Comparison of ENCODE assay signal across 8 cellular contexts in the genomic region with DNA sequence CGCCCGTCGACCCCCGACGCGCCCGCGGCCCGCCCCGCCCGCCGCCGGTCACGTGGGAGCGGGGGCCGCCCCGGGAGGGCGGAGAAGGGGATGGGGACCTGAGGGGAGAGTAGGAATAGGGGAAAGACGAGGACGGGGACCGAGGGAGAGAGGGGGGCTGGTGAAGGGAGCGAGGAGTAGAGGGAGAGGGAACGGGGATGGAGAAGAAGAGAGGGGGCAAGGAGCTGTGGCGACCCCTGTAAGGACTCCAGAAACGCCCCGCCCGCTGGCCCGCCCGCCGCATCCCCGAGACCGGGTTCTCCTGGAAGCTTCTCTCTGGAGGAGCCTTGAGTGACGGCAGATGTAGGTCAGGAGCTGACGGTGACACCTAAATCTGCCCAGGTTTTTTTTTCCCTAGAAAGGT. TPM values are rescaled to one million over a fixed set of nuclear protein-coding genes. Genes with fewer than 3 reads are reported as not detected.
A peak's percentile ranks its signal among the peaks of the same experiment; 100 is the strongest.
DNase-seq lines count a peak whose midpoint lies in the region; ATAC-seq, FAIRE-seq and TF ChIP-seq lines count a peak whose summit lies in the region.

No MANE protein-coding gene starts in this region.

- H3K4me2 ChIP-seq in OCI-LY7 (ENCODE audit: low read length) (peak overlapping the region; percentile 91), smooth muscle cell (peak overlapping the region; percentile 92)

- no peak overlapping the region for H2AFZ ChIP-seq in OCI-LY7 (ENCODE audit: low read length)
- no peak overlapping the region for H2AFZ ChIP-seq in smooth muscle cell (ENCODE audit: low read depth)

- H4K20me1 ChIP-seq in OCI-LY7 (ENCODE audit: insufficient read depth, low read length) (peaks cover 11% of the 10 kb centered on the region), smooth muscle cell (ENCODE audit: low read depth) (peaks cover 50% of the 10 kb centered on the region)

- no peak for FAIRE-seq in bronchial epithelial cell (lab: Jason Lieb, UNC)

- no TSS peak for BruUV-seq in OCI-LY7 (replicated peaks; lab: Mats Ljungman, UMichigan)

- peak overlapping the region; percentile 67 for H3K9ac ChIP-seq in smooth muscle cell (ENCODE audit: low read depth)

- peak overlapping the region; percentile 78 for H3K4me3 ChIP-seq in OCI-LY7 (ENCODE audit: low read depth, low read length, poor library complexity, severe bottlenecking)
- peak overlapping the region; percentile 69 for H3K4me3 ChIP-seq in bronchial epithelial cell (ENCODE audit: low read depth, low read length)
- H3K4me3 ChIP-seq in smooth muscle cell: peak overlapping the region; percentile 89

- POLR2A ChIA-PET in OCI-LY7 (lab: Charles Lee): no interaction called here

- H3K79me2 ChIP-seq in OCI-LY7 (ENCODE audit: insufficient read depth, low read depth, low read length) (peaks cover 50% of the 10 kb centered on the region), smooth muscle cell (ENCODE audit: low read depth) (peaks cover 49% of the 10 kb centered on the region)

- H3F3A ChIP-seq in smooth muscle cell (ENCODE audit: low read depth): peaks cover 48% of the 10 kb centered on the region

- WGBS in smooth muscle cell (ENCODE audit: low lambda C conversion rate): 0% methylated on average over 7 of the region's 34 CpGs

- H3K27ac ChIP-seq in OCI-LY7 (ENCODE audit: low read depth, low read length, poor library complexity, severe bottlenecking) (no peak overlapping the region), smooth muscle cell (ENCODE audit: low read depth) (peak overlapping the region; percentile 17)

- H3K36me3 ChIP-seq in OCI-LY7 (ENCODE audit: insufficient read depth, low read length) (peaks cover 28% of the 10 kb centered on the region), bronchial epithelial cell (ENCODE audit: control insufficient read depth, insufficient read depth, low read length) (no peaks in the 10 kb centered on the region), smooth muscle cell (ENCODE audit: low read depth) (no peaks in the 10 kb centered on the region)

- ATAC-seq in GM18502 (IDR thresholded peaks at IDR 0.05; ENCODE audit: poor library complexity, unreplicated experiment): peak; percentile 28
- ATAC-seq in HG03045 (IDR thresholded peaks at IDR 0.05; ENCODE audit: unreplicated experiment): peak; percentile 32

- intact Hi-C loops in OCI-LY7 (cut with micrococcal nuclease; ENCODE audit: unreplicated experiment): loop anchor here (5.0 kb wide), 1 partner anchor 77 kb away; the partner anchor contains the start of gene RBFA

- no peaks in the 10 kb centered on the region for H3K27me3 ChIP-seq in bronchial epithelial cell (ENCODE audit: control insufficient read depth, insufficient read depth, low read length)
- no peaks in the 10 kb centered on the region for H3K27me3 ChIP-seq in smooth muscle cell (ENCODE audit: low read depth)

- no peak for TF ChIP-seq CTCF in OCI-LY7 (conservative IDR thresholded peaks at IDR 0.05; ENCODE audit: low read length)
- TF ChIP-seq CTCF in bronchial epithelial cell (IDR thresholded peaks at IDR 0.05; ENCODE audit: insufficient read depth, low read length, severe bottlenecking): no peak
- TF ChIP-seq CTCF in smooth muscle cell (IDR thresholded peaks at IDR 0.05; ENCODE audit: borderline replicate concordance, insufficient read depth, poor library complexity, severe bottlenecking): no peak

- DNase-seq in C1 segment of cervical spinal cord (lab: John Stamatoyannopoulos, UW) (peak in 9 of 14 donors; percentile 4 to 71 (median 31)), OCI-LY7 (ENCODE audit: low spot score) (peak; percentile 20), bronchial epithelial cell (ENCODE audit: low read depth) (peak; percentile 25), islet precursor cell (peak; percentile 85), smooth muscle cell (lab: John Stamatoyannopoulos, UW; ENCODE audit: unreplicated experiment) (peak; percentile 18), foreskin melanocyte (no peak)

- CTCF ChIA-PET in OCI-LY7 (lab: Charles Lee; ENCODE audit: unreplicated experiment): no interaction called here

- no peaks in the 10 kb centered on the region for H3K9me3 ChIP-seq in OCI-LY7 (ENCODE audit: low read length)
- H3K9me3 ChIP-seq in smooth muscle cell (replicated peaks; ENCODE audit: low read depth): no peaks in the 10 kb centered on the region

- H3K9me2 ChIP-seq in OCI-LY7 (ENCODE audit: insufficient read depth, low read length): no peaks in the 10 kb centered on the region

- H3K4me1 ChIP-seq in OCI-LY7 (ENCODE audit: insufficient read depth, low read length, poor library complexity, severe bottlenecking): peaks cover 24% of the 10 kb centered on the region
- H3K4me1 ChIP-seq in smooth muscle cell (ENCODE audit: low read depth): peaks cover 49% of the 10 kb centered on the region

RNA-seq across cellular contexts. Expression of gene ADNP2, which starts 0.6 kb away (rescaled TPM):
- 10.2 and 14.0 TPM in 2 replicates for total RNA-seq in OCI-LY7 (2014; rRNA removed; shearing (Covaris generic))
- total RNA-seq in OCI-LY7 (2022): 14.9 and 16.2 TPM in 2 replicates
- 19.3 and 21.6 TPM in 2 replicates for total RNA-seq in bronchial epithelial cell
- total RNA-seq in smooth muscle cell: 24.2 and 28.3 TPM in 2 replicates
- 9.1 and 11.0 TPM in 2 replicates for polyA plus RNA-seq in smooth muscle cell
